In genomic region chr5:178208540-178209227, GRCh38 we compare ENCODE assay signal across 11 cellular contexts. TPM values are rescaled to one million over a fixed set of nuclear protein-coding genes. Genes with fewer than 3 reads are reported as not detected.
A peak's percentile ranks its signal among the peaks of the same experiment; 100 is the strongest.
DNase-seq lines count a peak whose midpoint lies in the region; ATAC-seq, FAIRE-seq and TF ChIP-seq lines count a peak whose summit lies in the region.
"Had no signal": no experiment of that assay in that cellular context is flagged by ENCODE, and none has a peak within 500 bp of the region (broad histone marks: within the 10 kb centered on the region; RNA-seq: fewer than 3 reads in every experiment).

No MANE protein-coding gene starts in this region.

- H3K4me1 Mint-ChIP-seq in Caco-2 (ENCODE audit: low read depth, unreplicated experiment) (peaks cover 22% of the 10 kb centered on the region), natural killer cell (peaks cover 34 to 46% of the 10 kb centered on the region in 2 donors)
- peaks cover 33% of the 10 kb centered on the region for H3K4me1 Mint-ChIP-seq in activated naive CD8-positive, alpha-beta T cell (ENCODE audit: low read depth)

- no peak overlapping the region for H3K4me3 Mint-ChIP-seq in Caco-2 (ENCODE audit: unreplicated experiment)
- H3K4me3 Mint-ChIP-seq in activated naive CD8-positive, alpha-beta T cell: peak overlapping the region; percentile 97
- H3K4me3 Mint-ChIP-seq in natural killer cell: no peak overlapping the region

- intact Hi-C loops in Caco-2 (cut with micrococcal nuclease; ENCODE audit: unreplicated experiment) (no loop called here), natural killer cell (cut with micrococcal nuclease) (no loop called here)

- no peak overlapping the region for H3K4me3 ChIP-seq in Caco-2 (ENCODE audit: low read depth, low read length)
- H3K4me3 ChIP-seq: breast epithelium had no signal

- peaks cover 18% of the 10 kb centered on the region for H3K36me3 ChIP-seq in Caco-2 (ENCODE audit: control insufficient read depth, insufficient read depth, low read length)

- no peak for FAIRE-seq in frontal cortex (lab: Jason Lieb, UNC)

- no peaks in the 10 kb centered on the region for H3K9me3 ChIP-seq in Caco-2
- H3K9me3 ChIP-seq: breast epithelium had no signal

- POLR2A ChIA-PET in Caco-2 (lab: Charles Lee): interaction anchor here (0.6 kb wide), 1 partner anchor 54 kb away, joined by 3 read pairs; no protein-coding TSS in a partner anchor

- H3K27ac Mint-ChIP-seq in Caco-2 (ENCODE audit: unreplicated experiment) (peak overlapping the region; percentile 53), natural killer cell (peak overlapping the region; percentile 14 to 85)
- H3K27ac Mint-ChIP-seq in activated naive CD8-positive, alpha-beta T cell: peak overlapping the region; percentile 41

- H3K9me3 Mint-ChIP-seq in Caco-2 (ENCODE audit: unreplicated experiment): no peaks in the 10 kb centered on the region
- H3K9me3 Mint-ChIP-seq in activated naive CD8-positive, alpha-beta T cell (ENCODE audit: low read depth): no peaks in the 10 kb centered on the region
- no peaks in the 10 kb centered on the region for H3K9me3 Mint-ChIP-seq in natural killer cell

- TF ChIP-seq POLR2A in GM19193 (IDR thresholded peaks at IDR 0.05; ENCODE audit: extremely low read depth, insufficient read depth, insufficient read length): peak; percentile 26

- H3K4me1 ChIP-seq in Caco-2: peaks cover 9% of the 10 kb centered on the region; the same call in 1 of the 2 replicates

- H3K36me3 Mint-ChIP-seq in Caco-2 (ENCODE audit: insufficient read depth, unreplicated experiment) (peaks cover 96% of the 10 kb centered on the region), natural killer cell (no peaks in the 10 kb centered on the region)
- peaks cover 17% of the 10 kb centered on the region for H3K36me3 Mint-ChIP-seq in activated naive CD8-positive, alpha-beta T cell

- no TSS peak for BruUV-seq in Caco-2 (replicated peaks; lab: Mats Ljungman, UMichigan)

- no peaks in the 10 kb centered on the region for H3K27me3 ChIP-seq in Caco-2 (replicated peaks; ENCODE audit: control insufficient read depth, insufficient read depth, low read length)
- H3K27me3 ChIP-seq: breast epithelium had no signal

- ATAC-seq in natural killer cell: no peak

- peak in 1 of 2 experiments; percentile 9 for TF ChIP-seq CTCF in Caco-2 (IDR thresholded peaks at IDR 0.05; ENCODE audit: insufficient read depth in 1 of 2, low read depth in 1 of 2, low read length in 1 of 2, severe bottlenecking in 1 of 2, unreplicated experiment in 1 of 2)
- TF ChIP-seq CTCF in natural killer cell (IDR thresholded peaks at IDR 0.05): no peak

- CTCF ChIA-PET in Caco-2 (lab: Charles Lee): no interaction called here

- H3K27me3 Mint-ChIP-seq in Caco-2 (ENCODE audit: insufficient read depth, unreplicated experiment) (peaks cover 2% of the 10 kb centered on the region), natural killer cell (ENCODE audit: low read depth in 2 of 2) (no peaks in the 10 kb centered on the region)
- H3K27me3 Mint-ChIP-seq in activated naive CD8-positive, alpha-beta T cell: no peaks in the 10 kb centered on the region

- peak in 1 of 2 experiments; percentile 8 for DNase-seq in Caco-2
- no peak for DNase-seq in natural killer cell
- no peak for DNase-seq in NCI-H2171 (lab: John Stamatoyannopoulos, UW)
- DNase-seq in frontal cortex (ENCODE audit: low spot score in 2 of 2): no peak
- no peak for DNase-seq in LoVo (ENCODE audit: low spot score)
- DNase-seq in NCI-H2196 treated with DMSO at 0.1 percent for 48 hours (lab: John Stamatoyannopoulos, UW; ENCODE audit: unreplicated experiment): no peak
- DNase-seq: NCI-H526 treated with DMSO at 0.1 percent for 48 hours had no signal

RNA-seq across cellular contexts. Expression of gene HNRNPAB, which starts 4.4 kb away (rescaled TPM):
- total RNA-seq in Caco-2 (2022): 286 and 295 TPM in 2 replicates
- 10 to 100 TPM; 77.6 to 98.4 (median 88.4) TPM for total RNA-seq in natural killer cell
- total RNA-seq in frontal cortex: 49.7 TPM

RNA-seq across cellular contexts. Expression of gene GMCL2, which starts 21.5 kb away (rescaled TPM):
- total RNA-seq in Caco-2 (2022) (not detected in 2 replicates), natural killer cell (not detected), frontal cortex (not detected)
- total RNA-seq: breast epithelium, HT-29 had no signal

RNA-seq across cellular contexts. Expression of gene PHYKPL, which starts 23.9 kb away (rescaled TPM):
- total RNA-seq in Caco-2 (2022) (78.2 and 82.1 TPM in 2 replicates), natural killer cell (100 to 1,000 TPM; 111 to 134 (median 131) TPM), frontal cortex (9.0 TPM)

RNA-seq across cellular contexts. Expression of gene NHP2, which starts 55.0 kb away (rescaled TPM):
- total RNA-seq in Caco-2 (2022) (127 and 142 TPM in 2 replicates), natural killer cell (10 to 100 TPM; 39.2 to 43.5 (median 40.2) TPM), frontal cortex (75.8 TPM)
